ENCODE assay signal across 8 cellular contexts in the genomic region with DNA sequence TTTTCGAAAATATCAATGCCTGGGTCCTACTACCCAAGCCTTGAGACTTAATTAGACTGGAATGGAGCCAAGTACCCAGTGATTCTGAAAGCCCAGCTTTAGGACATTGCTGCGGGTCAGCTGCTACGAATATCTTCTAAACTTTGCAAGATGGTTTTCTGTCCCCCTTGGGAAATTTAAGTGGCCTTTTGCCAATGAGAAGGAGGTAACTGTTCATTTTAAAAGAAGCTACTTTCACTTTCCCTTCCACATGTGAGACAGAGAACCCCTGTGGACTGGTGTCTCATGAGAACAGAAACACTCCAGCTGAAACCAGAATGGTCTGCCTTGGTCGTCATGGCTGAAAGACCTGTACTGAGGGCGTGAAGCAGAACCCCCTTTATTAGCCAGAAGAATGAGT.
DNase-seq lines count a peak whose midpoint lies in the region; ATAC-seq lines count a peak whose summit lies in the region.

No MANE protein-coding gene starts in this region.

- H3K9me3 Mint-ChIP-seq in CD8-positive, alpha-beta memory T cell: no peaks in the 10 kb centered on the region
- peaks cover 0 to 3% (median 2%) of the 10 kb centered on the region in 3 donors for H3K9me3 Mint-ChIP-seq in T-cell

- peaks cover 23% of the 10 kb centered on the region for H3K4me1 ChIP-seq in CD8-positive, alpha-beta memory T cell (ENCODE audit: insufficient read depth, low read length)

- peak; percentile 89 for ATAC-seq in GM18873 (IDR thresholded peaks at IDR 0.05; ENCODE audit: low FRiP score, unreplicated experiment)
- peak; percentile 89 for ATAC-seq in HG03039 (IDR thresholded peaks at IDR 0.05; ENCODE audit: unreplicated experiment)
- peak; percentile 80 to 85 (median 82) for ATAC-seq in T-cell (replicated peaks in 1 of 4)

- H3K27ac Mint-ChIP-seq in CD8-positive, alpha-beta memory T cell: peak overlapping the region in 7 of 8 donors; percentile 72 to 95 (median 91)
- H3K27ac Mint-ChIP-seq in T-cell: peak overlapping the region; percentile 94 to 95

- CTCF ChIA-PET in CD8-positive, alpha-beta memory T cell (lab: Charles Lee): interaction anchor here (1.1 to 2.7 kb wide), 4 partner anchors 9 to 84 kb away, joined by 3 to 7 read pairs (median 4); no protein-coding TSS in a partner anchor
- CTCF ChIA-PET in T-cell (lab: Charles Lee): interaction anchor here (0.7 to 1.4 kb wide), 5 partner anchors 12 to 116 kb away, joined by 3 to 4 read pairs (median 3); no protein-coding TSS in a partner anchor

- POLR2A ChIA-PET in CD8-positive, alpha-beta memory T cell (lab: Charles Lee): interaction anchor here (2.9 kb wide), 1 partner anchor 83 kb away, joined by 9 read pairs; no protein-coding TSS in a partner anchor
- POLR2A ChIA-PET in T-cell (lab: Charles Lee): interaction anchor here in 1 of 2 donors (0.5 kb wide), 1 partner anchor 1688 kb away, joined by 4 read pairs; no protein-coding TSS in a partner anchor

- no peaks in the 10 kb centered on the region for H3K9me3 ChIP-seq in CD8-positive, alpha-beta memory T cell (ENCODE audit: low read length)

- peaks cover 0 to 6% (median 3%) of the 10 kb centered on the region in 3 donors for H3K36me3 Mint-ChIP-seq in CD8-positive, alpha-beta memory T cell
- H3K36me3 Mint-ChIP-seq in T-cell: no peaks in the 10 kb centered on the region

- H3K4me3 ChIP-seq in CD8-positive, alpha-beta memory T cell (ENCODE audit: low read length): peak overlapping the region; percentile 21
- no peak overlapping the region for H3K4me3 ChIP-seq in H7 (ENCODE audit: insufficient read depth, low read depth, low read length)

- peak in 3 of 5 donors; percentile 4 to 45 (median 36) for DNase-seq in CD8-positive, alpha-beta memory T cell
- DNase-seq in T-cell (peak in 15 of 34 experiments; percentile 3 to 28 (median 8)), glomerular visceral epithelial cell (ENCODE audit: extremely low spot score) (peak; percentile 1), H7 (no peak), HCEC 1CT (no peak), HuH-7.5 (ENCODE audit: low spot score) (no peak)

- H3K4me1 Mint-ChIP-seq in CD8-positive, alpha-beta memory T cell: peaks cover 20 to 36% (median 23%) of the 10 kb centered on the region in 3 donors
- peaks cover 29 to 47% (median 46%) of the 10 kb centered on the region in 3 donors for H3K4me1 Mint-ChIP-seq in T-cell

- H3K36me3 ChIP-seq in CD8-positive, alpha-beta memory T cell (ENCODE audit: insufficient read depth, low read length): no peaks in the 10 kb centered on the region
- no peaks in the 10 kb centered on the region for H3K36me3 ChIP-seq in H7 (replicated peaks; ENCODE audit: control insufficient read depth, insufficient read depth, low read length)

- H3K27ac ChIP-seq in CD8-positive, alpha-beta memory T cell (ENCODE audit: low read depth, low read length): no peak overlapping the region

- no peaks in the 10 kb centered on the region for H3K27me3 ChIP-seq in CD8-positive, alpha-beta memory T cell (ENCODE audit: insufficient read depth, low read length, poor library complexity, severe bottlenecking)
- H3K27me3 ChIP-seq in H7 (ENCODE audit: control insufficient read depth, insufficient read depth, low read length): no peaks in the 10 kb centered on the region; the same call in 1 of the 2 replicates

- H3K4me3 Mint-ChIP-seq in CD8-positive, alpha-beta memory T cell: peak overlapping the region; percentile 0 to 83 (median 77)
- H3K4me3 Mint-ChIP-seq in T-cell: peak overlapping the region; percentile 49 to 78 (median 72)

- no peaks in the 10 kb centered on the region for H3K27me3 Mint-ChIP-seq in CD8-positive, alpha-beta memory T cell
- H3K27me3 Mint-ChIP-seq in T-cell: no peaks in the 10 kb centered on the region

Comparison
In these comparisons a context has a peak if more than half of its experiments do, and no peak if none do; other contexts are left out.
1. DNase-seq: peak in CD8-positive, alpha-beta memory T cell (3 of 5) and glomerular visceral epithelial cell (single experiment); none in H7 (single experiment), HCEC 1CT (single experiment) and HuH-7.5 (single experiment).
2. Peak in every context shown above with its lines, with median percentiles within 50 percentile points of each other: ATAC-seq.